In genomic region chr14:68556253-68556652, GRCh38 we compare ENCODE assay signal across 34 cellular contexts.
A peak's percentile ranks its signal among the peaks of the same experiment; 100 is the strongest.
DNase-seq lines count a peak whose midpoint lies in the region; ATAC-seq and TF ChIP-seq lines count a peak whose summit lies in the region.
"Had no signal": no experiment of that assay in that cellular context is flagged by ENCODE, and none has a peak within 500 bp of the region (broad histone marks: within the 10 kb centered on the region; RNA-seq: fewer than 3 reads in every experiment).

No MANE protein-coding gene starts in this region.

- H3K36me3 ChIP-seq in gastrocnemius medialis (no peaks in the 10 kb centered on the region), osteoblast (ENCODE audit: insufficient read depth, low read length) (no peaks in the 10 kb centered on the region)
- H3K36me3 ChIP-seq: ascending aorta, cardiac muscle cell, colonic mucosa, heart right ventricle, thyroid gland had no signal

- H3K9me3 ChIP-seq in gastrocnemius medialis, result no peaks in the 10 kb centered on the region
- H3K9me3 ChIP-seq in osteoblast (ENCODE audit: low read depth, low read length), result no peaks in the 10 kb centered on the region
- H3K9me3 ChIP-seq: ascending aorta, colonic mucosa, heart right ventricle, thyroid gland had no signal

- TF ChIP-seq POLR2A in gastrocnemius medialis (IDR thresholded peaks at IDR 0.05), result no peak

- H3K36me3 Mint-ChIP-seq in activated CD4-positive, alpha-beta memory T cell treated with anti-CD3 and anti-CD28 coated beads, Interleukin-2, amount 10 ng/mL, durations not matched to agents 7 days and 5 days (ENCODE audit: low read depth), result no peaks in the 10 kb centered on the region
- H3K36me3 Mint-ChIP-seq: activated naive CD8-positive, alpha-beta T cell treated with anti-CD3 and anti-CD28 coated beads, Interleukin-2, amount 10 ng/mL, durations not matched to agents 7 days and 5 days had no signal

- no peak overlapping the region for H3K4me3 Mint-ChIP-seq in activated CD4-positive, alpha-beta memory T cell treated with anti-CD3 and anti-CD28 coated beads, Interleukin-2, amount 10 ng/mL, durations not matched to agents 7 days and 5 days
- H3K4me3 Mint-ChIP-seq: activated CD4-positive, alpha-beta T cell treated with anti-CD3 and anti-CD28 coated beads, Interleukin-2, amount 10 ng/mL, durations not matched to agents 24 days and 14 days; activated naive CD8-positive, alpha-beta T cell treated with anti-CD3 and anti-CD28 coated beads, Interleukin-2, amount 10 ng/mL, durations not matched to agents 7 days and 5 days; activated T-cell treated with anti-CD3 and anti-CD28 coated beads, Interleukin-2, amount 50 U/mL, for 24 hours; CD14-positive monocyte had no signal

- no peaks in the 10 kb centered on the region for H3K79me2 ChIP-seq in osteoblast (ENCODE audit: insufficient read depth, low read length)

- no peaks in the 10 kb centered on the region for H3K9me3 Mint-ChIP-seq in activated CD4-positive, alpha-beta memory T cell treated with anti-CD3 and anti-CD28 coated beads, Interleukin-2, amount 10 ng/mL, durations not matched to agents 7 days and 5 days
- H3K9me3 Mint-ChIP-seq: activated CD4-positive, alpha-beta T cell treated with anti-CD3 and anti-CD28 coated beads, Interleukin-2, amount 10 ng/mL, durations not matched to agents 24 days and 14 days; activated T-cell treated with anti-CD3 and anti-CD28 coated beads, Interleukin-2, amount 50 U/mL, for 24 hours had no signal

- in situ Hi-C loops in gastrocnemius medialis (cut with MboI; ENCODE audit: low sequenced_read_pairs in 4 of 4), result no loop called here

- H3K27ac Mint-ChIP-seq in activated CD4-positive, alpha-beta memory T cell treated with anti-CD3 and anti-CD28 coated beads, Interleukin-2, amount 10 ng/mL, durations not matched to agents 7 days and 5 days, result no peak overlapping the region
- H3K27ac Mint-ChIP-seq: activated CD4-positive, alpha-beta T cell treated with anti-CD3 and anti-CD28 coated beads, Interleukin-2, amount 10 ng/mL, durations not matched to agents 24 days and 14 days; activated naive CD8-positive, alpha-beta T cell treated with anti-CD3 and anti-CD28 coated beads, Interleukin-2, amount 10 ng/mL, durations not matched to agents 7 days and 5 days; activated T-cell treated with anti-CD3 and anti-CD28 coated beads, Interleukin-2, amount 50 U/mL, for 24 hours had no signal

- no peak overlapping the region for H3K4me3 ChIP-seq in gastrocnemius medialis
- no peak overlapping the region for H3K4me3 ChIP-seq in osteoblast (ENCODE audit: insufficient read depth, low read length)
- H3K4me3 ChIP-seq: ascending aorta, cardiac muscle cell, colonic mucosa, heart right ventricle, skin epidermis, thyroid gland had no signal

- intact Hi-C loops in gastrocnemius medialis (cut with DNase I; ENCODE audit: low total_unique reads), result no loop called here

- H4K20me1 ChIP-seq in osteoblast (ENCODE audit: insufficient read depth, low read length), result no peaks in the 10 kb centered on the region

- no peaks in the 10 kb centered on the region for H3K4me1 Mint-ChIP-seq in activated CD4-positive, alpha-beta memory T cell treated with anti-CD3 and anti-CD28 coated beads, Interleukin-2, amount 10 ng/mL, durations not matched to agents 7 days and 5 days

- H3K4me1 ChIP-seq in foreskin keratinocyte, result peaks cover 32% of the 10 kb centered on the region
- peaks cover 41 to 49% of the 10 kb centered on the region in 2 donors for H3K4me1 ChIP-seq in gastrocnemius medialis
- H3K4me1 ChIP-seq in osteoblast (ENCODE audit: insufficient read depth, low read length), result peaks cover 13% of the 10 kb centered on the region

- ATAC-seq in foreskin keratinocyte (no peak), gastrocnemius medialis (no peak)
- ATAC-seq: esophagus mucosa; HepG2; stimulated activated naive CD8-positive, alpha-beta T cell treated with anti-CD3 and anti-CD28 coated beads, Interleukin-15, Interleukin-2, amounts not matched to agents 100 U/mL and 50 U/mL, for 24 hours had no signal

- H3K27me3 ChIP-seq in foreskin keratinocyte (no peaks in the 10 kb centered on the region), gastrocnemius medialis (no peaks in the 10 kb centered on the region), osteoblast (ENCODE audit: insufficient read depth, low read length) (no peaks in the 10 kb centered on the region)
- H3K27me3 ChIP-seq: ascending aorta, cardiac muscle cell, colonic mucosa, heart right ventricle, thyroid gland had no signal

- CTCF ChIA-PET in activated CD4-positive, alpha-beta memory T cell treated with anti-CD3 and anti-CD28 coated beads, Interleukin-2, amount 10 ng/mL, durations not matched to agents 7 days and 5 days (lab: Charles Lee), result no interaction called here

- no peak for TF ChIP-seq CTCF in foreskin keratinocyte (conservative IDR thresholded peaks at IDR 0.05)
- TF ChIP-seq CTCF in gastrocnemius medialis (IDR thresholded peaks at IDR 0.05 in 4 of 5, conservative IDR thresholded peaks at IDR 0.05 in 1 of 5), result no peak
- TF ChIP-seq CTCF in osteoblast (IDR thresholded peaks at IDR 0.05; ENCODE audit: extremely low read depth, low read depth, low read length), result no peak

- DNase-seq in activated CD8-positive, alpha-beta memory T cell treated with anti-CD3 and anti-CD28 coated beads for 24 hours, result peak; percentile 45
- DNase-seq in activated CD8-positive, alpha-beta memory T cell treated with anti-CD3 and anti-CD28 coated beads, Interleukin-2, amount 50 U/mL, for 4 hours, result no peak
- no peak for DNase-seq in foreskin keratinocyte
- no peak for DNase-seq in gastrocnemius medialis
- DNase-seq in activated CD4-positive, alpha-beta memory T cell treated with anti-CD3 and anti-CD28 coated beads, Interleukin-2, amount 10 ng/mL, durations not matched to agents 7 days and 5 days, result no peak
- no peak for DNase-seq in SK-N-DZ (ENCODE audit: low spot score)
- DNase-seq in osteoblast (ENCODE audit: insufficient read length, low spot score, missing footprints), result no peak
- no peak for DNase-seq in SHP77 treated with DMSO at 0.1 percent for 48 hours (lab: John Stamatoyannopoulos, UW)
- DNase-seq: activated CD4-positive, alpha-beta T cell treated with anti-CD3 and anti-CD28 coated beads, Interleukin-2, amount 10 ng/mL, durations not matched to agents 24 days and 14 days; activated gamma-delta T cell treated with Interleukin-2 at 50 U/mL for 16 hours; activated naive CD8-positive, alpha-beta T cell treated with anti-CD3 and anti-CD28 coated beads, Interleukin-2, amount 10 ng/mL, durations not matched to agents 7 days and 5 days; activated T-cell treated with anti-CD3 and anti-CD28 coated beads, Interleukin-2, amount 50 U/mL, for 24 hours; colonic mucosa; DMS79 treated with DMSO at 0.1 percent for 48 hours; foreskin fibroblast; GDM1; HCEC 1CT; heart right ventricle; Kasumi-1; midbrain; naive B cell; NCI-H1417 treated with DMSO at 0.1 percent for 48 hours; NCI-H226; NCI-H69; stimulated activated naive CD8-positive, alpha-beta T cell treated with anti-CD3 and anti-CD28 coated beads, Interleukin-15, Interleukin-2, amounts not matched to agents 100 U/mL and 50 U/mL, for 24 hours; T1000; thyroid gland had no signal

- no peak overlapping the region for H3K4me2 ChIP-seq in osteoblast (ENCODE audit: insufficient read depth, low read length)

- peak overlapping the region; percentile 28 for H3K27ac ChIP-seq in foreskin keratinocyte
- H3K27ac ChIP-seq in gastrocnemius medialis, result peak overlapping the region; percentile 93 to 99 (median 97)
- no peak overlapping the region for H3K27ac ChIP-seq in osteoblast (ENCODE audit: low read depth, low read length)
- H3K27ac ChIP-seq: 22Rv1, cardiac muscle cell, colonic mucosa, thyroid gland had no signal

- POLR2A ChIA-PET in activated CD4-positive, alpha-beta memory T cell treated with anti-CD3 and anti-CD28 coated beads, Interleukin-2, amount 10 ng/mL, durations not matched to agents 7 days and 5 days (lab: Charles Lee), result no interaction called here

- no peak overlapping the region for H2AFZ ChIP-seq in osteoblast (ENCODE audit: low read length)

- H3K27me3 Mint-ChIP-seq in activated CD4-positive, alpha-beta memory T cell treated with anti-CD3 and anti-CD28 coated beads, Interleukin-2, amount 10 ng/mL, durations not matched to agents 7 days and 5 days, result no peaks in the 10 kb centered on the region
- H3K27me3 Mint-ChIP-seq: activated CD4-positive, alpha-beta T cell treated with anti-CD3 and anti-CD28 coated beads, Interleukin-2, amount 10 ng/mL, durations not matched to agents 24 days and 14 days; activated naive CD8-positive, alpha-beta T cell treated with anti-CD3 and anti-CD28 coated beads, Interleukin-2, amount 10 ng/mL, durations not matched to agents 7 days and 5 days; activated T-cell treated with anti-CD3 and anti-CD28 coated beads, Interleukin-2, amount 50 U/mL, for 24 hours had no signal
